ENCODE assay signal across 10 cellular contexts in genomic region chr6:7236312-7237209, GRCh38.
A peak's percentile ranks its signal among the peaks of the same experiment; 100 is the strongest.
DNase-seq lines count a peak whose midpoint lies in the region; ATAC-seq, FAIRE-seq and TF ChIP-seq lines count a peak whose summit lies in the region.
"Had no signal": no experiment of that assay in that cellular context is flagged by ENCODE, and none has a peak within 500 bp of the region (broad histone marks: within the 10 kb centered on the region; RNA-seq: fewer than 3 reads in every experiment).

No MANE protein-coding gene starts in this region.

- H3K27ac Mint-ChIP-seq in nephron progenitor cell = peak overlapping the region; percentile 95

- peak; percentile 47 for DNase-seq in SW480 (ENCODE audit: low spot score)
- DNase-seq in nephron progenitor cell = no peak
- DNase-seq in GM19239 (ENCODE audit: insufficient read length, low spot score) = no peak
- DNase-seq in NCI-H526 (lab: John Stamatoyannopoulos, UW) = no peak
- DNase-seq in NCI-H82 (lab: John Stamatoyannopoulos, UW) = no peak
- DNase-seq in activated T-cell treated with anti-CD3 and anti-CD28 coated beads, Interleukin-2, amount 50 U/mL, for 4 hours = no peak
- DNase-seq: NCI-H526 treated with DMSO at 0.1 percent for 48 hours had no signal

- TF ChIP-seq CTCF in nephron progenitor cell (IDR thresholded peaks at IDR 0.05) = no peak

- H3K4me1 Mint-ChIP-seq in nephron progenitor cell = peaks cover 58% of the 10 kb centered on the region
- H3K4me1 Mint-ChIP-seq in activated T-cell treated with anti-CD3 and anti-CD28 coated beads, Interleukin-2, amount 50 U/mL, for 4 hours (ENCODE audit: low read depth) = peaks cover 16% of the 10 kb centered on the region

- ATAC-seq in GM18511 (IDR thresholded peaks at IDR 0.05; ENCODE audit: unreplicated experiment) (peak; percentile 62), HG02623 (IDR thresholded peaks at IDR 0.05; ENCODE audit: unreplicated experiment) (peak; percentile 59)
- no peak for ATAC-seq in activated T-cell treated with anti-CD3 and anti-CD28 coated beads, Interleukin-2, amount 50 U/mL, for 4 hours

- no peaks in the 10 kb centered on the region for H3K9me3 Mint-ChIP-seq in nephron progenitor cell
- no peaks in the 10 kb centered on the region for H3K9me3 Mint-ChIP-seq in activated T-cell treated with anti-CD3 and anti-CD28 coated beads, Interleukin-2, amount 50 U/mL, for 4 hours

- H3K36me3 Mint-ChIP-seq in nephron progenitor cell (ENCODE audit: low read depth) = peaks cover 43% of the 10 kb centered on the region
- peaks cover 28% of the 10 kb centered on the region for H3K36me3 Mint-ChIP-seq in activated T-cell treated with anti-CD3 and anti-CD28 coated beads, Interleukin-2, amount 50 U/mL, for 4 hours (ENCODE audit: insufficient read depth)

- no peak overlapping the region for H3K4me3 Mint-ChIP-seq in nephron progenitor cell
- H3K4me3 Mint-ChIP-seq in activated T-cell treated with anti-CD3 and anti-CD28 coated beads, Interleukin-2, amount 50 U/mL, for 4 hours = no peak overlapping the region

- FAIRE-seq in GM19239 (lab: Jason Lieb, UNC) = no peak
- FAIRE-seq: GM18507 had no signal

- no peaks in the 10 kb centered on the region for H3K27me3 Mint-ChIP-seq in nephron progenitor cell (ENCODE audit: low read depth, poor library complexity)
- H3K27me3 Mint-ChIP-seq in activated T-cell treated with anti-CD3 and anti-CD28 coated beads, Interleukin-2, amount 50 U/mL, for 4 hours (ENCODE audit: low read depth) = no peaks in the 10 kb centered on the region

Comparison
In these comparisons a context has a peak if more than half of its experiments do, and no peak if none do; other contexts are left out.
1. ATAC-seq: peak in GM18511 (single experiment) and HG02623 (single experiment); none in activated T-cell treated with anti-CD3 and anti-CD28 coated beads, Interleukin-2, amount 50 U/mL, for 4 hours (0 of 2).